ENCODE assay signal across 1 cellular context in the genomic region with DNA sequence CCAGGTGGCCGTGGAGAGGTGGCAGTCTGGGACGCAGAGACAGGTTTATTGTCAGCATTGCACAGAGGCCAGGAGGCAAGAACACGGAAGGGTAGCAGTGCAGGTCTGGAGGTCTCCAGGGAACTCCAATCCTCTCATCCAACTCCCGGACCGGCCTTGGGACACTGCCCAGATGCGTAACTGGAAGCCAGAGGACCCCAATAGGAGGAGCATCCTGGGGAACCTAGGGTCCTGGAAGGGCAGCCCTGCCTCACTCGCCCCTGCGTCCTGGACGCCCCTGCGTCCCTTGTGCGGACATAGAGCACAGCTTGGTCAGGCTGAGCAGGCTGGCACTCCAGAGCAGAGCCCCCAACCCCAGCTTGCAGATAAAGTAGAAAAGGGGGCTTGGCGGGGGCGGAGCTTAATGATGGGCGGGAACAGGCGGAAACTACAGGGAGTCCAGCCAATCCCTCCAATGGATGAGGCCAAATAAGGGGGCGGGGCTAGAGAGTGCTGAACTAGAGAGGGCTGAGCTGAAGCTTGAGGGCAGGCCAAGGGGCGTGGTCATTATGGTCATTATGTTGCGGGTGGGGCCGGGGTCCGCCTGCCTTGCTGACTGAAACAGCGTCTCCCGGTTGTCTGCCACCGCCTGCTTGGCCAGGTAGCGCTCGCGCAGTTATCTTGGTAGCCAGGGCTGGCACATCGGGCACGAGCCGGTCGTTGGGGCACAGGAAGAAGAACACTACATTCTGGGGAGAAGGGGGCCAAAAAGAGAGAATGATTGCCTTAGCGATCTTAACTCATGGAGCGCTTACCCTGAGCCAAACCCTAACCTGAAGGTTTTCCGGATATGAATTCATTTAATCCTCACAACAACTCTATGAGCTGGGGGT.
TF ChIP-seq lines count a peak whose summit lies in the region.

No MANE protein-coding gene starts in this region.

TF ChIP-seq in K562, 482 proteins besides CTCF, POLR2A, EP300 and RAD21 (continued from another document and continues in another):
- TF ChIP-seq, protein P1, sequence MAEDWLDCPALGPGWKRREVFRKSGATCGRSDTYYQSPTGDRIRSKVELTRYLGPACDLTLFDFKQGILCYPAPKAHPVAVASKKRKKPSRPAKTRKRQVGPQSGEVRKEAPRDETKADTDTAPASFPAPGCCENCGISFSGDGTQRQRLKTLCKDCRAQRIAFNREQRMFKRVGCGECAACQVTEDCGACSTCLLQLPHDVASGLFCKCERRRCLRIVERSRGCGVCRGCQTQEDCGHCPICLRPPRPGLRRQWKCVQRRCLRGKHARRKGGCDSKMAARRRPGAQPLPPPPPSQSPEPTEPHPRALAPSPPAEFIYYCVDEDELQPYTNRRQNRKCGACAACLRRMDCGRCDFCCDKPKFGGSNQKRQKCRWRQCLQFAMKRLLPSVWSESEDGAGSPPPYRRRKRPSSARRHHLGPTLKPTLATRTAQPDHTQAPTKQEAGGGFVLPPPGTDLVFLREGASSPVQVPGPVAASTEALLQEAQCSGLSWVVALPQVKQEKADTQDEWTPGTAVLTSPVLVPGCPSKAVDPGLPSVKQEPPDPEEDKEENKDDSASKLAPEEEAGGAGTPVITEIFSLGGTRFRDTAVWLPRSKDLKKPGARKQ (CRISPR knock-in tag; IDR thresholded peaks at IDR 0.05), result no peak
- TF ChIP-seq MCM2 (IDR thresholded peaks at IDR 0.05; ENCODE audit: low read depth) (no peak), ZNF57 (CRISPR knock-in tag; IDR thresholded peaks at IDR 0.05) (no peak), PKNOX1 (IDR thresholded peaks at IDR 0.05) (peak; percentile 94), ZC3H8 (IDR thresholded peaks at IDR 0.05) (no peak), PTRF (tag; IDR thresholded peaks at IDR 0.05) (no peak), SAFB2 (IDR thresholded peaks at IDR 0.05; ENCODE audit: borderline replicate concordance, low read depth, low read length, severe bottlenecking) (no peak), RB1 (IDR thresholded peaks at IDR 0.05; ENCODE audit: low read depth) (peak; percentile 41; the same call in 1 of the 2 replicates), IRF2 (CRISPR knock-in tag; IDR thresholded peaks at IDR 0.05) (no peak), DPF2 (IDR thresholded peaks at IDR 0.05) (0 out of 2 replicates have a peak, but pooled peaks have one; percentile 10), TARDBP (IDR thresholded peaks at IDR 0.05) (no peak), SRF (CRISPR knock-in tag; IDR thresholded peaks at IDR 0.05) (peak in 1 of 2 experiments; percentile 97; a peak in 2 of 4 replicates), ZNF212 (CRISPR knock-in tag; IDR thresholded peaks at IDR 0.05) (no peak), ZNF217 (CRISPR knock-in tag; IDR thresholded peaks at IDR 0.05) (no peak), TEAD4 (IDR thresholded peaks at IDR 0.05; ENCODE audit: low read length) (no peak), TEAD4 (CRISPR knock-in tag; IDR thresholded peaks at IDR 0.05; ENCODE audit: borderline replicate concordance) (no peak), ZNF277 (CRISPR knock-in tag; IDR thresholded peaks at IDR 0.05; ENCODE audit: borderline replicate concordance) (no peak), SNAPC5 (CRISPR knock-in tag; IDR thresholded peaks at IDR 0.05) (no peak), NFXL1 (CRISPR knock-in tag; IDR thresholded peaks at IDR 0.05) (no peak), CHD1 (IDR thresholded peaks at IDR 0.05; ENCODE audit: low read length) (no peak), NELFE (IDR thresholded peaks at IDR 0.05; ENCODE audit: insufficient read depth, insufficient read length) (no peak), GABPB2 (CRISPR knock-in tag; conservative IDR thresholded peaks at IDR 0.05) (no peak), ZNF398 (CRISPR knock-in tag; IDR thresholded peaks at IDR 0.05) (no peak), BRD4 (IDR thresholded peaks at IDR 0.05) (no peak), ZNF253 (CRISPR knock-in tag; conservative IDR thresholded peaks at IDR 0.05) (no peak), ZNF830 (CRISPR knock-in tag; IDR thresholded peaks at IDR 0.05) (no peak), PHB (CRISPR knock-in tag; IDR thresholded peaks at IDR 0.05) (no peak), ZFX (CRISPR knock-in tag; IDR thresholded peaks at IDR 0.05) (no peak; the same call in 1 of the 2 replicates), HNRNPL (IDR thresholded peaks at IDR 0.05; ENCODE audit: low read depth, low read length) (no peak), TEAD1 (CRISPR knock-in tag; IDR thresholded peaks at IDR 0.05) (no peak), BDP1 (IDR thresholded peaks at IDR 0.05; ENCODE audit: insufficient read depth, insufficient read length) (no peak), TAF9B (IDR thresholded peaks at IDR 0.05; ENCODE audit: partially characterized antibody) (no peak), USF1 (CRISPR knock-in tag; IDR thresholded peaks at IDR 0.05) (no peak), TRIM28 (IDR thresholded peaks at IDR 0.05) (no peak), SNIP1 (IDR thresholded peaks at IDR 0.05; ENCODE audit: low read depth) (no peak), ZNF175 (CRISPR knock-in tag; IDR thresholded peaks at IDR 0.05; ENCODE audit: low read depth) (no peak)
- TF ChIP-seq, protein P2, sequence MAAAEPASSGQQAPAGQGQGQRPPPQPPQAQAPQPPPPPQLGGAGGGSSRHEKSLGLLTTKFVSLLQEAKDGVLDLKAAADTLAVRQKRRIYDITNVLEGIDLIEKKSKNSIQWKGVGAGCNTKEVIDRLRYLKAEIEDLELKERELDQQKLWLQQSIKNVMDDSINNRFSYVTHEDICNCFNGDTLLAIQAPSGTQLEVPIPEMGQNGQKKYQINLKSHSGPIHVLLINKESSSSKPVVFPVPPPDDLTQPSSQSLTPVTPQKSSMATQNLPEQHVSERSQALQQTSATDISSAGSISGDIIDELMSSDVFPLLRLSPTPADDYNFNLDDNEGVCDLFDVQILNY (CRISPR knock-in tag; IDR thresholded peaks at IDR 0.05), result no peak
- TF ChIP-seq, protein P3, sequence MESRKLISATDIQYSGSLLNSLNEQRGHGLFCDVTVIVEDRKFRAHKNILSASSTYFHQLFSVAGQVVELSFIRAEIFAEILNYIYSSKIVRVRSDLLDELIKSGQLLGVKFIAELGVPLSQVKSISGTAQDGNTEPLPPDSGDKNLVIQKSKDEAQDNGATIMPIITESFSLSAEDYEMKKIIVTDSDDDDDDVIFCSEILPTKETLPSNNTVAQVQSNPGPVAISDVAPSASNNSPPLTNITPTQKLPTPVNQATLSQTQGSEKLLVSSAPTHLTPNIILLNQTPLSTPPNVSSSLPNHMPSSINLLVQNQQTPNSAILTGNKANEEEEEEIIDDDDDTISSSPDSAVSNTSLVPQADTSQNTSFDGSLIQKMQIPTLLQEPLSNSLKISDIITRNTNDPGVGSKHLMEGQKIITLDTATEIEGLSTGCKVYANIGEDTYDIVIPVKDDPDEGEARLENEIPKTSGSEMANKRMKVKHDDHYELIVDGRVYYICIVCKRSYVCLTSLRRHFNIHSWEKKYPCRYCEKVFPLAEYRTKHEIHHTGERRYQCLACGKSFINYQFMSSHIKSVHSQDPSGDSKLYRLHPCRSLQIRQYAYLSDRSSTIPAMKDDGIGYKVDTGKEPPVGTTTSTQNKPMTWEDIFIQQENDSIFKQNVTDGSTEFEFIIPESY (CRISPR knock-in tag; IDR thresholded peaks at IDR 0.05), result no peak
- TF ChIP-seq, protein P4, sequence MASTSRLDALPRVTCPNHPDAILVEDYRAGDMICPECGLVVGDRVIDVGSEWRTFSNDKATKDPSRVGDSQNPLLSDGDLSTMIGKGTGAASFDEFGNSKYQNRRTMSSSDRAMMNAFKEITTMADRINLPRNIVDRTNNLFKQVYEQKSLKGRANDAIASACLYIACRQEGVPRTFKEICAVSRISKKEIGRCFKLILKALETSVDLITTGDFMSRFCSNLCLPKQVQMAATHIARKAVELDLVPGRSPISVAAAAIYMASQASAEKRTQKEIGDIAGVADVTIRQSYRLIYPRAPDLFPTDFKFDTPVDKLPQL (IDR thresholded peaks at IDR 0.05; ENCODE audit: extremely low read depth, insufficient read length), result no peak
- TF ChIP-seq, protein P5, sequence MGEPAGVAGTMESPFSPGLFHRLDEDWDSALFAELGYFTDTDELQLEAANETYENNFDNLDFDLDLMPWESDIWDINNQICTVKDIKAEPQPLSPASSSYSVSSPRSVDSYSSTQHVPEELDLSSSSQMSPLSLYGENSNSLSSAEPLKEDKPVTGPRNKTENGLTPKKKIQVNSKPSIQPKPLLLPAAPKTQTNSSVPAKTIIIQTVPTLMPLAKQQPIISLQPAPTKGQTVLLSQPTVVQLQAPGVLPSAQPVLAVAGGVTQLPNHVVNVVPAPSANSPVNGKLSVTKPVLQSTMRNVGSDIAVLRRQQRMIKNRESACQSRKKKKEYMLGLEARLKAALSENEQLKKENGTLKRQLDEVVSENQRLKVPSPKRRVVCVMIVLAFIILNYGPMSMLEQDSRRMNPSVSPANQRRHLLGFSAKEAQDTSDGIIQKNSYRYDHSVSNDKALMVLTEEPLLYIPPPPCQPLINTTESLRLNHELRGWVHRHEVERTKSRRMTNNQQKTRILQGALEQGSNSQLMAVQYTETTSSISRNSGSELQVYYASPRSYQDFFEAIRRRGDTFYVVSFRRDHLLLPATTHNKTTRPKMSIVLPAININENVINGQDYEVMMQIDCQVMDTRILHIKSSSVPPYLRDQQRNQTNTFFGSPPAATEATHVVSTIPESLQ (CRISPR knock-in tag; IDR thresholded peaks at IDR 0.05), result no peak
- TF ChIP-seq, protein P6, sequence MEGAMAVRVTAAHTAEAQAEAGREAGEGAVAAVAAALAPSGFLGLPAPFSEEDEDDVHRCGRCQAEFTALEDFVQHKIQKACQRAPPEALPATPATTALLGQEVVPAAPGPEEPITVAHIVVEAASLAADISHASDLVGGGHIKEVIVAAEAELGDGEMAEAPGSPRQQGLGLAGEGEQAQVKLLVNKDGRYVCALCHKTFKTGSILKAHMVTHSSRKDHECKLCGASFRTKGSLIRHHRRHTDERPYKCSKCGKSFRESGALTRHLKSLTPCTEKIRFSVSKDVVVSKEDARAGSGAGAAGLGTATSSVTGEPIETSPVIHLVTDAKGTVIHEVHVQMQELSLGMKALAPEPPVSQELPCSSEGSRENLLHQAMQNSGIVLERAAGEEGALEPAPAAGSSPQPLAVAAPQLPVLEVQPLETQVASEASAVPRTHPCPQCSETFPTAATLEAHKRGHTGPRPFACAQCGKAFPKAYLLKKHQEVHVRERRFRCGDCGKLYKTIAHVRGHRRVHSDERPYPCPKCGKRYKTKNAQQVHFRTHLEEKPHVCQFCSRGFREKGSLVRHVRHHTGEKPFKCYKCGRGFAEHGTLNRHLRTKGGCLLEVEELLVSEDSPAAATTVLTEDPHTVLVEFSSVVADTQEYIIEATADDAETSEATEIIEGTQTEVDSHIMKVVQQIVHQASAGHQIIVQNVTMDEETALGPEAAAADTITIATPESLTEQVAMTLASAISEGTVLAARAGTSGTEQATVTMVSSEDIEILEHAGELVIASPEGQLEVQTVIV (CRISPR knock-in tag; IDR thresholded peaks at IDR 0.05; ENCODE audit: borderline replicate concordance), result no peak
- TF ChIP-seq, protein P7, sequence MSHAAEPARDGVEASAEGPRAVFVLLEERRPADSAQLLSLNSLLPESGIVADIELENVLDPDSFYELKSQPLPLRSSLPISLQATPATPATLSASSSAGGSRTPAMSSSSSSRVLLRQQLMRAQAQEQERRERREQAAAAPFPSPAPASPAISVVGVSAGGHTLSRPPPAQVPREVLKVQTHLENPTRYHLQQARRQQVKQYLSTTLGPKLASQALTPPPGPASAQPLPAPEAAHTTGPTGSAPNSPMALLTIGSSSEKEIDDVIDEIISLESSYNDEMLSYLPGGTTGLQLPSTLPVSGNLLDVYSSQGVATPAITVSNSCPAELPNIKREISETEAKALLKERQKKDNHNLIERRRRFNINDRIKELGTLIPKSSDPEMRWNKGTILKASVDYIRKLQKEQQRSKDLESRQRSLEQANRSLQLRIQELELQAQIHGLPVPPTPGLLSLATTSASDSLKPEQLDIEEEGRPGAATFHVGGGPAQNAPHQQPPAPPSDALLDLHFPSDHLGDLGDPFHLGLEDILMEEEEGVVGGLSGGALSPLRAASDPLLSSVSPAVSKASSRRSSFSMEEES (CRISPR knock-in tag; IDR thresholded peaks at IDR 0.05), result no peak
